Comparison of ENCODE assay signal across 9 cellular contexts in the genomic region with DNA sequence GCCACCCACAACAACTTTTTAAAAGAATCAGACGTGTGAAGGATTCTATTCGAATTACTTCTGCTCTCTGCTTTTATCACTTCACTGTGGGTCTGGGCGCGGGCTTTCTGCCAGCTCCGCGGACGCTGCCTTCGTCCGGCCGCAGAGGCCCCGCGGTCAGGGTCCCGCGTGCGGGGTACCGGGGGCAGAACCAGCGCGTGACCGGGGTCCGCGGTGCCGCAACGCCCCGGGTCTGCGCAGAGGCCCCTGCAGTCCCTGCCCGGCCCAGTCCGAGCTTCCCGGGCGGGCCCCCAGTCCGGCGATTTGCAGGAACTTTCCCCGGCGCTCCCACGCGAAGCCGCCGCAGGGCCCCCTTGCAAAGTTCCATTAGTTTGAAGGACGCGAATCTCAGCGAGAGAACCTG. TPM values are rescaled to one million over a fixed set of nuclear protein-coding genes. Genes with fewer than 3 reads are reported as not detected.
DNase-seq lines count a peak whose midpoint lies in the region; ATAC-seq and TF ChIP-seq lines count a peak whose summit lies in the region.
"Had no signal": no experiment of that assay in that cellular context is flagged by ENCODE, and none has a peak within 500 bp of the region (broad histone marks: within the 10 kb centered on the region; RNA-seq: fewer than 3 reads in every experiment).

No MANE protein-coding gene starts in this region.

- peak overlapping the region; percentile 50 for H2AFZ ChIP-seq in trophoblast cell (ENCODE audit: insufficient read depth, low read length, poor library complexity)

- H2BK120ac ChIP-seq in trophoblast cell (ENCODE audit: insufficient read depth, low read length, poor library complexity): peak overlapping the region; percentile 52

- no peak overlapping the region for H2AK5ac ChIP-seq in trophoblast cell (ENCODE audit: low read length)

- H3K18ac ChIP-seq in trophoblast cell (ENCODE audit: low read length): peak overlapping the region; percentile 17

- intact Hi-C loops in CD8-positive, alpha-beta T cell (cut with DNase I, micrococcal nuclease): no loop called here
- intact Hi-C loops in left cardiac atrium (cut with DNase I): loop anchor here in 1 of 2 donors (10.0 kb wide), 1 partner anchor 104 kb away; a partner anchor contains a TSS

- DNase-seq in CD8-positive, alpha-beta T cell: no peak
- no peak for DNase-seq in activated naive CD8-positive, alpha-beta T cell treated with anti-CD3 and anti-CD28 coated beads, Interleukin-2, amount 50 U/mL, for 24 hours
- DNase-seq in left cardiac atrium (peak; percentile 39), trophoblast cell (no peak), HCEC 1CT (no peak), NK-92 (lab: John Stamatoyannopoulos, UW; ENCODE audit: unreplicated experiment) (no peak), GM13977 (ENCODE audit: low spot score) (no peak)
- DNase-seq: NCI-H524 treated with DMSO at 0.1 percent for 48 hours had no signal

- H3K4me3 ChIP-seq in CD8-positive, alpha-beta T cell (ENCODE audit: low read depth, low read length): peak overlapping the region; percentile 27
- H3K4me3 ChIP-seq in trophoblast cell (ENCODE audit: low read depth, low read length): peak overlapping the region; percentile 73

- no peaks in the 10 kb centered on the region for H3K9me3 Mint-ChIP-seq in CD8-positive, alpha-beta T cell
- H3K9me3 Mint-ChIP-seq in activated naive CD8-positive, alpha-beta T cell treated with anti-CD3 and anti-CD28 coated beads, Interleukin-2, amount 50 U/mL, for 24 hours: no peaks in the 10 kb centered on the region

- peaks cover 17% of the 10 kb centered on the region for H3K4me1 ChIP-seq in CD8-positive, alpha-beta T cell (ENCODE audit: insufficient read depth, low read length)
- peaks cover 14 to 24% of the 10 kb centered on the region in 2 experiments for H3K4me1 ChIP-seq in trophoblast cell (ENCODE audit: control insufficient read depth in 1 of 2, insufficient read depth in 2 of 2, low read length in 2 of 2)

- CTCF ChIA-PET in CD8-positive, alpha-beta T cell (lab: Charles Lee): interaction anchor here (1.6 kb wide), 1 partner anchor 25 kb away, joined by 5 read pairs; no protein-coding TSS in a partner anchor

- H2BK5ac ChIP-seq in trophoblast cell (ENCODE audit: low read depth, low read length, poor library complexity): peak overlapping the region; percentile 19

- peak overlapping the region; percentile 67 for H3K4me2 ChIP-seq in trophoblast cell (ENCODE audit: low read length)

- peak overlapping the region; percentile 10 for H2BK12ac ChIP-seq in trophoblast cell (ENCODE audit: low read length)

- H3K27me3 ChIP-seq in CD8-positive, alpha-beta T cell (ENCODE audit: insufficient read depth, low read length): peaks cover 21% of the 10 kb centered on the region
- peaks cover 37% of the 10 kb centered on the region for H3K27me3 ChIP-seq in trophoblast cell (ENCODE audit: insufficient read depth, low read length)

- no peaks in the 10 kb centered on the region for H3K36me3 ChIP-seq in CD8-positive, alpha-beta T cell (ENCODE audit: insufficient read depth, low read length)
- H3K36me3 ChIP-seq in trophoblast cell (ENCODE audit: control insufficient read depth in 1 of 2, insufficient read depth in 2 of 2, low read length in 2 of 2): peaks cover 0 to 6% of the 10 kb centered on the region in 2 experiments

- ATAC-seq in CD8-positive, alpha-beta T cell: no peak
- no peak for ATAC-seq in activated naive CD8-positive, alpha-beta T cell treated with anti-CD3 and anti-CD28 coated beads, Interleukin-2, amount 50 U/mL, for 24 hours
- ATAC-seq in left cardiac atrium: peak in 1 of 2 donors; percentile 1
- no peak for ATAC-seq in GM18520 (IDR thresholded peaks at IDR 0.05; ENCODE audit: unreplicated experiment)

- H3K27ac Mint-ChIP-seq in CD8-positive, alpha-beta T cell: no peak overlapping the region
- H3K27ac Mint-ChIP-seq in activated naive CD8-positive, alpha-beta T cell treated with anti-CD3 and anti-CD28 coated beads, Interleukin-2, amount 50 U/mL, for 24 hours: no peak overlapping the region

- peak overlapping the region; percentile 28 for H3K4ac ChIP-seq in trophoblast cell (ENCODE audit: low read depth, low read length)

- peaks cover 22% of the 10 kb centered on the region for H3K4me1 Mint-ChIP-seq in CD8-positive, alpha-beta T cell (ENCODE audit: low read depth)
- peaks cover 8% of the 10 kb centered on the region for H3K4me1 Mint-ChIP-seq in activated naive CD8-positive, alpha-beta T cell treated with anti-CD3 and anti-CD28 coated beads, Interleukin-2, amount 50 U/mL, for 24 hours

- H4K12ac ChIP-seq in trophoblast cell (ENCODE audit: low read depth, low read length): peak overlapping the region; percentile 44

- H3K27me3 Mint-ChIP-seq in CD8-positive, alpha-beta T cell (ENCODE audit: low read depth): peaks cover 59% of the 10 kb centered on the region
- H3K27me3 Mint-ChIP-seq in activated naive CD8-positive, alpha-beta T cell treated with anti-CD3 and anti-CD28 coated beads, Interleukin-2, amount 50 U/mL, for 24 hours: peaks cover 72% of the 10 kb centered on the region

- H3K79me1 ChIP-seq in trophoblast cell (ENCODE audit: low read length): peaks cover 10% of the 10 kb centered on the region

- TF ChIP-seq CTCF in CD8-positive, alpha-beta T cell (IDR thresholded peaks at IDR 0.05): no peak
- no peak for TF ChIP-seq CTCF in GM13977 (IDR thresholded peaks at IDR 0.05; ENCODE audit: extremely low read depth, insufficient read depth, missing control alignments)

- H4K8ac ChIP-seq in trophoblast cell (ENCODE audit: low read depth, low read length): peak overlapping the region; percentile 78

- peak overlapping the region; percentile 80 for H3K14ac ChIP-seq in trophoblast cell (ENCODE audit: low read length)

- H3K23ac ChIP-seq in trophoblast cell (ENCODE audit: low read length): no peak overlapping the region

- no peak overlapping the region for H3K27ac ChIP-seq in CD8-positive, alpha-beta T cell (ENCODE audit: low read depth, low read length)
- H3K27ac ChIP-seq in trophoblast cell (ENCODE audit: low read depth, low read length): no peak overlapping the region

- WGBS in trophoblast cell (ENCODE audit: extremely low coverage, insufficient coverage, insufficient read length): no CpG with 5 or more reads among the region's 40 CpGs

- POLR2A ChIA-PET in CD8-positive, alpha-beta T cell (lab: Charles Lee): no interaction called here

- peak overlapping the region; percentile 84 for H4K91ac ChIP-seq in trophoblast cell (ENCODE audit: low read depth, low read length)

- H3K4me3 Mint-ChIP-seq in CD8-positive, alpha-beta T cell: peak overlapping the region; percentile 50
- H3K4me3 Mint-ChIP-seq in activated naive CD8-positive, alpha-beta T cell treated with anti-CD3 and anti-CD28 coated beads, Interleukin-2, amount 50 U/mL, for 24 hours: peak overlapping the region; percentile 24

- in situ Hi-C loops in GM13977 (cut with MboI; ENCODE audit: low pct_unique_long_range_greater_than_20kb, low sequenced_read_pairs, unreplicated experiment): no loop called here

- no peaks in the 10 kb centered on the region for H3K36me3 Mint-ChIP-seq in CD8-positive, alpha-beta T cell
- H3K36me3 Mint-ChIP-seq in activated naive CD8-positive, alpha-beta T cell treated with anti-CD3 and anti-CD28 coated beads, Interleukin-2, amount 50 U/mL, for 24 hours (ENCODE audit: low read depth): no peaks in the 10 kb centered on the region

- peaks cover 4% of the 10 kb centered on the region for H3K79me2 ChIP-seq in trophoblast cell (ENCODE audit: control insufficient read depth, insufficient read depth, low read length, poor library complexity)

- H3K9ac ChIP-seq in trophoblast cell (ENCODE audit: low read length): no peak overlapping the region

- H3K9me3 ChIP-seq in CD8-positive, alpha-beta T cell (ENCODE audit: low read length): no peaks in the 10 kb centered on the region
- H3K9me3 ChIP-seq in trophoblast cell (ENCODE audit: insufficient read depth, low read depth, low read length): peaks cover 10% of the 10 kb centered on the region

RNA-seq across cellular contexts. Expression of a gene that starts 0.5 kb away (rescaled TPM):
- not detected for total RNA-seq in CD8-positive, alpha-beta T cell
- total RNA-seq in left cardiac atrium: 10 to 100 TPM; 69.4 to 73.5 TPM
- polyA plus RNA-seq in trophoblast cell (2013): 135 and 141 TPM in 2 replicates

RNA-seq across cellular contexts. Expression of a gene that starts 6.4 kb away (rescaled TPM):
- total RNA-seq in CD8-positive, alpha-beta T cell: not detected
- total RNA-seq in left cardiac atrium: not detected
- 0.07 and 0.12 TPM in 2 replicates for polyA plus RNA-seq in trophoblast cell (2013)

Comparison
In these comparisons a context has a peak if more than half of its experiments do, and no peak if none do; other contexts are left out.
1. RNA of a gene that starts 0.5 kb away (total RNA-seq): 69.4 to 73.5 TPM in left cardiac atrium; not detected in CD8-positive, alpha-beta T cell; every median in the first group is over 10 times any median in the second.